In genomic region chr12:82109243-82109642, GRCh38 we compare ENCODE assay signal across 30 cellular contexts.
"Had no signal": no experiment of that assay in that cellular context is flagged by ENCODE, and none has a peak within 500 bp of the region (broad histone marks: within the 10 kb centered on the region; RNA-seq: fewer than 3 reads in every experiment).

No MANE protein-coding gene starts in this region.

- H3K27me3 ChIP-seq: ascending aorta, cardiac muscle cell had no signal

- H3K36me3 ChIP-seq: ascending aorta, cardiac muscle cell had no signal

- FAIRE-seq: TTC549 had no signal

- H3K9me3 ChIP-seq: ascending aorta had no signal

- H3K4me3 ChIP-seq: ascending aorta, cardiac muscle cell had no signal

- H3K27ac ChIP-seq: ascending aorta, cardiac muscle cell, VCaP had no signal

- ATAC-seq: activated CD4-positive, alpha-beta T cell treated with anti-CD3 and anti-CD28 coated beads for 36 hours; activated CD8-positive, alpha-beta memory T cell treated with anti-CD3 and anti-CD28 coated beads, Interleukin-2, amount 10 ng/mL, durations not matched to agents 7 days and 5 days; activated CD8-positive, alpha-beta T cell treated with anti-CD3 and anti-CD28 coated beads, Interleukin-2, amount 10 ng/mL, durations not matched to agents 7 days and 5 days; activated naive CD8-positive, alpha-beta T cell treated with anti-CD3 and anti-CD28 coated beads, Interleukin-2, amount 50 U/mL, for 24 hours had no signal

- DNase-seq: activated B cell treated with CpG ODN at 0.5 μM for 24 hours; activated CD4-positive, alpha-beta memory T cell treated with anti-CD3 and anti-CD28 coated beads, Interleukin-2, amount 10 ng/mL, durations not matched to agents 7 days and 5 days; activated CD4-positive, alpha-beta T cell treated with anti-CD3 and anti-CD28 coated beads for 1 hour; activated CD4-positive, alpha-beta T cell treated with anti-CD3 and anti-CD28 coated beads for 36 hours; activated CD4-positive, alpha-beta T cell treated with anti-CD3 and anti-CD28 coated beads for 48 hours; activated CD4-positive, alpha-beta T cell treated with anti-CD3 and anti-CD28 coated beads, Interleukin-2, amount 10 ng/mL, durations not matched to agents 7 days and 5 days; activated CD4-positive, alpha-beta T cell treated with anti-CD3 and anti-CD28 coated beads, Interleukin-2, amount 50 U/mL, for 48 hours; activated CD8-positive, alpha-beta memory T cell treated with anti-CD3 and anti-CD28 coated beads for 24 hours; activated CD8-positive, alpha-beta memory T cell treated with anti-CD3 and anti-CD28 coated beads, Interleukin-2, amount 10 ng/mL, durations not matched to agents 7 days and 5 days; activated CD8-positive, alpha-beta memory T cell treated with anti-CD3 and anti-CD28 coated beads, Interleukin-2, amount 50 U/mL, for 48 hours; activated CD8-positive, alpha-beta T cell treated with anti-CD3 and anti-CD28 coated beads, Interleukin-2, amount 10 ng/mL, durations not matched to agents 7 days and 5 days; activated effector memory CD4-positive, alpha-beta T cell treated with Interleukin-2 at 50 U/mL for 16 hours; activated gamma-delta T cell; activated naive CD4-positive, alpha-beta T cell treated with anti-CD3 and anti-CD28 coated beads, Interleukin-2, amount 10 ng/mL, durations not matched to agents 7 days and 5 days; activated naive CD4-positive, alpha-beta T cell treated with Interleukin-2 at 50 U/mL for 16 hours; activated naive CD8-positive, alpha-beta T cell treated with anti-CD3 and anti-CD28 coated beads, Interleukin-2, amount 10 ng/mL, durations not matched to agents 7 days and 5 days; activated naive CD8-positive, alpha-beta T cell treated with anti-CD3 and anti-CD28 coated beads, Interleukin-2, amount 50 U/mL, for 24 hours; activated T-cell treated with anti-CD3 and anti-CD28 coated beads, Interleukin-2, amount 50 U/mL, for 24 hours; activated T-cell treated with anti-CD3 and anti-CD28 coated beads, Interleukin-2, amount 50 U/mL, for 48 hours; amygdala; anterior cingulate cortex; caudate nucleus; cerebellar nuclear complex; T-helper 1 cell; T-helper 2 cell; T-helper 9 cell had no signal

- H3K4me1 ChIP-seq: ascending aorta had no signal
